In the genomic region with DNA sequence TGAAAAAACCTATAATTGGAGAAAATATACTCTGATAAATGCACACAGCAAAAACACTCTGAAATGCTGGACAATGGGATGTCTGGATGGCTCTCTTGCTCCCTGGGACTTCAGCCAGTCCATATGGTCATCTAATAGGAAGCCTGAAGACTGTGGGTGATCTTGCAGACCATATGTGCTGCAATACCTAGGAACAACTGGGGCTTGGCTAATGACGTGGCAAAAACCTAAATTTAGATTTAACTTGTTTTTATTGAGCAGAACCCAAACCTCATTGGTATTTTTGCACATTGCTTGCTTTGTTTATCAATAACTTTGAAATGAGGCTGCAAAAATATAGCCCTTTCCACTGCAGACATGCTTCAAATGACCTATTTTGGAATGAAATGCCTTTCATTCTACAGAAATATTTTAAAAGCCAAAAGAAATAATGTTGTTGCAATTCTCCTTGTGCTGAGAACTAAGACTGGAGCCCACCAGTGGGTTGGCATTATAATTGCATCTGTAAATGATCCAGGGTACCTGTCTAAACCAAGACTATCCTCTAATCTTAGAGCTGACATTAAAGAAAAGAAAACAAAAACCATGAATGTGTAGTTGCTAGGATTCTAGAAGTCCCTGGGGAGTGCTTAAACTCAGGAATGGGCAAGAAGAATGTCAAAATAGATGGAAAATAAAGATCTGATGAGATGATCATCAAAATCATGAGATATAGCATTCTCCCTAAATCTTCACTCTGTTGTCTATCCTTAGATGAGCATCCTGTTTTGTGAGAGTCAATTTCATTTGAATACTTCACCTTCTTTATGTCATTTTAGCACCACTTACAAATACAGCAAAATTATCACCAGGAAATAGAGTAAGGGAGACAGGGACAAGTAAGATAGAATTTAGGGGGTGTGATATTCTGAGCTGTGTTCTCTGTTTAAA, we compare ENCODE assay signal across 19 cellular contexts.
"Had no signal": no experiment of that assay in that cellular context is flagged by ENCODE, and none has a peak within 500 bp of the region (broad histone marks: within the 10 kb centered on the region; RNA-seq: fewer than 3 reads in every experiment).

No MANE protein-coding gene starts in this region.

- H3K4me3 ChIP-seq: body of pancreas, heart right ventricle, psoas muscle, right lobe of liver, spleen, transverse colon had no signal

- ATAC-seq: activated naive CD8-positive, alpha-beta T cell treated with anti-CD3 and anti-CD28 coated beads, Interleukin-2, amount 50 U/mL, for 24 hours; body of pancreas; esophagus mucosa; heart right ventricle; left lobe of liver; natural killer cell; psoas muscle; right lobe of liver; stimulated activated memory B cell treated with anti-CD40 and anti-IgM and Interleukin-4, amounts not matched to agents 10 μg/mL and 1 μg/mL and 100 μg/mL, for 72 hours; WTC11 had no signal

- DNase-seq: activated CD4-positive, alpha-beta T cell treated with anti-CD3 and anti-CD28 coated beads for 48 hours; activated naive CD4-positive, alpha-beta T cell treated with Interleukin-2 at 50 U/mL for 16 hours; activated naive CD8-positive, alpha-beta T cell treated with anti-CD3 and anti-CD28 coated beads, Interleukin-2, amount 50 U/mL, for 24 hours; body of pancreas; foreskin melanocyte; heart right ventricle; islet precursor cell; mammary epithelial cell; natural killer cell; nucleus accumbens; psoas muscle; right lobe of liver; spleen; stimulated activated CD4-positive, alpha-beta T cell treated with anti-CD3 and anti-CD28 coated beads, Interleukin-1b, Interleukin-23, amount 100 ng/mL, for 48 hours; transverse colon had no signal

- H3K27me3 ChIP-seq: body of pancreas, heart right ventricle, right lobe of liver, spleen, transverse colon had no signal

- H3K27ac ChIP-seq: body of pancreas, heart right ventricle, psoas muscle, right lobe of liver, spleen, transverse colon had no signal

- H3K4me1 ChIP-seq: body of pancreas, heart right ventricle, psoas muscle, right lobe of liver, spleen, transverse colon had no signal

- H3K36me3 ChIP-seq: heart right ventricle, right lobe of liver, spleen, transverse colon had no signal

- H3K9me3 ChIP-seq: body of pancreas, heart right ventricle, psoas muscle, right lobe of liver, spleen, transverse colon had no signal
